8 cellular contexts compared by ENCODE assay signal in genomic region chr3:146589899-146590508, GRCh38. TPM values are rescaled to one million over a fixed set of nuclear protein-coding genes. Genes with fewer than 3 reads are reported as not detected.
DNase-seq lines count a peak whose midpoint lies in the region; ATAC-seq, FAIRE-seq and TF ChIP-seq lines count a peak whose summit lies in the region.

No MANE protein-coding gene starts in this region.

- H3K4me1 ChIP-seq in esophagus muscularis mucosa: no peaks in the 10 kb centered on the region

- no peaks in the 10 kb centered on the region for H3K36me3 Mint-ChIP-seq in progenitor cell of endocrine pancreas (ENCODE audit: insufficient read depth)
- no peaks in the 10 kb centered on the region for H3K36me3 Mint-ChIP-seq in natural killer cell treated with Interleukin-12 subunit alpha and Interleukin-12 subunit beta and Interleukin-15 and Interleukin-18, amount 100 ng/mL, for 72 hours

- peaks cover 6% of the 10 kb centered on the region for H3K4me1 Mint-ChIP-seq in progenitor cell of endocrine pancreas (ENCODE audit: low read depth)
- H3K4me1 Mint-ChIP-seq in natural killer cell treated with Interleukin-12 subunit alpha and Interleukin-12 subunit beta and Interleukin-15 and Interleukin-18, amount 100 ng/mL, for 72 hours (ENCODE audit: low read depth in 2 of 2): peaks cover 0 to 2% of the 10 kb centered on the region in 2 donors

- H3K9me3 ChIP-seq in esophagus muscularis mucosa: no peaks in the 10 kb centered on the region

- TF ChIP-seq CTCF in esophagus muscularis mucosa (IDR thresholded peaks at IDR 0.05) (peak in 2 of 3 experiments; percentile 55 to 59), progenitor cell of endocrine pancreas (IDR thresholded peaks at IDR 0.05; ENCODE audit: unreplicated experiment) (peak; percentile 70)

- no peak overlapping the region for H3K27ac Mint-ChIP-seq in progenitor cell of endocrine pancreas
- H3K27ac Mint-ChIP-seq in natural killer cell treated with Interleukin-12 subunit alpha and Interleukin-12 subunit beta and Interleukin-15 and Interleukin-18, amount 100 ng/mL, for 72 hours: no peak overlapping the region

- no peak overlapping the region for H3K4me3 Mint-ChIP-seq in progenitor cell of endocrine pancreas (ENCODE audit: low read depth)
- no peak overlapping the region for H3K4me3 Mint-ChIP-seq in natural killer cell treated with Interleukin-12 subunit alpha and Interleukin-12 subunit beta and Interleukin-15 and Interleukin-18, amount 100 ng/mL, for 72 hours

- peak; percentile 8 for DNase-seq in 8988T
- DNase-seq in HT1080 (ENCODE audit: low read depth): peak; percentile 58
- DNase-seq in RPMI8226: peak; percentile 41
- DNase-seq in esophagus muscularis mucosa (ENCODE audit: extremely low spot score): no peak
- no peak for DNase-seq in progenitor cell of endocrine pancreas (ENCODE audit: low spot score, unreplicated experiment)
- no peak for DNase-seq in natural killer cell treated with Interleukin-12 subunit alpha and Interleukin-12 subunit beta and Interleukin-15 and Interleukin-18, amount 100 ng/mL, for 72 hours (ENCODE audit: low spot score)

- no peak for TF ChIP-seq EP300 in esophagus muscularis mucosa (IDR thresholded peaks at IDR 0.05)

- no peaks in the 10 kb centered on the region for H3K36me3 ChIP-seq in esophagus muscularis mucosa

- H3K27me3 Mint-ChIP-seq in progenitor cell of endocrine pancreas: no peaks in the 10 kb centered on the region
- H3K27me3 Mint-ChIP-seq in natural killer cell treated with Interleukin-12 subunit alpha and Interleukin-12 subunit beta and Interleukin-15 and Interleukin-18, amount 100 ng/mL, for 72 hours: peaks cover 6 to 12% of the 10 kb centered on the region in 2 donors

- no peak overlapping the region for H3K27ac ChIP-seq in esophagus muscularis mucosa (replicated peaks in 1 of 4)

- H3K9me3 Mint-ChIP-seq in progenitor cell of endocrine pancreas (ENCODE audit: low read depth): no peaks in the 10 kb centered on the region
- no peaks in the 10 kb centered on the region for H3K9me3 Mint-ChIP-seq in natural killer cell treated with Interleukin-12 subunit alpha and Interleukin-12 subunit beta and Interleukin-15 and Interleukin-18, amount 100 ng/mL, for 72 hours

- WGBS in esophagus muscularis mucosa: 13% methylated on average over 1 of the region's 1 CpG

- intact Hi-C loops in esophagus muscularis mucosa (cut with DNase I): loop anchor here (5.0 to 10.0 kb wide), 2 partner anchors 52 to 375 kb away; no protein-coding TSS in a partner anchor

- FAIRE-seq in G401.6 (lab: Jason Lieb, UNC): peak; percentile 90

- H3K27me3 ChIP-seq in esophagus muscularis mucosa: no peaks in the 10 kb centered on the region

- TF ChIP-seq POLR2A in esophagus muscularis mucosa (IDR thresholded peaks at IDR 0.05; ENCODE audit: low read depth): no peak

- no peak overlapping the region for H3K4me3 ChIP-seq in esophagus muscularis mucosa

- ATAC-seq in GM18519 (IDR thresholded peaks at IDR 0.05; ENCODE audit: low FRiP score, unreplicated experiment): no peak
- ATAC-seq in natural killer cell treated with Interleukin-12 subunit alpha and Interleukin-12 subunit beta and Interleukin-15 and Interleukin-18, amount 100 ng/mL, for 72 hours: no peak

RNA-seq across cellular contexts. Expression of gene PLSCR5, which starts 15.1 kb away (rescaled TPM):
- total RNA-seq in HT1080 (2014; rRNA removed; shearing (Covaris generic)): not detected in 2 replicates
- polyA plus RNA-seq in HT1080 (2015; cell fraction: cytosol; rRNA removed): not detected in 2 replicates
- polyA plus RNA-seq in HT1080 (2015; cell fraction: nucleus; rRNA removed): not detected in 2 replicates
- total RNA-seq in esophagus muscularis mucosa (not detected), progenitor cell of endocrine pancreas (0.31 TPM in 1 of 2 replicates, not detected in the other)
- total RNA-seq in natural killer cell treated with Interleukin-12 subunit alpha and Interleukin-12 subunit beta and Interleukin-15 and Interleukin-18, amount 100 ng/mL, for 72 hours: not detected

RNA-seq across cellular contexts. Expression of gene PLSCR1, which starts 45.6 kb away (rescaled TPM):
- total RNA-seq in HT1080 (2014; rRNA removed; shearing (Covaris generic)): 90.5 and 110 TPM in 2 replicates
- 68.3 and 83.6 TPM in 2 replicates for polyA plus RNA-seq in HT1080 (2015; cell fraction: cytosol; rRNA removed)
- 79.8 and 108 TPM in 2 replicates for polyA plus RNA-seq in HT1080 (2015; cell fraction: nucleus; rRNA removed)
- 100 to 1,000 TPM in 1 of 4 donors, 10 to 100 TPM in 3; 40.7 to 221 (median 58.2) TPM for total RNA-seq in esophagus muscularis mucosa
- total RNA-seq in progenitor cell of endocrine pancreas: 84.5 and 86.9 TPM in 2 replicates
- total RNA-seq in natural killer cell treated with Interleukin-12 subunit alpha and Interleukin-12 subunit beta and Interleukin-15 and Interleukin-18, amount 100 ng/mL, for 72 hours: 10 to 100 TPM; 40.7 to 80.2 TPM

Comparison
In these comparisons a context has a peak if more than half of its experiments do, and no peak if none do; other contexts are left out.
1. DNase-seq: peak in 8988T (single experiment), HT1080 (single experiment) and RPMI8226 (single experiment); none in esophagus muscularis mucosa (single experiment), progenitor cell of endocrine pancreas (single experiment) and natural killer cell treated with Interleukin-12 subunit alpha and Interleukin-12 subunit beta and Interleukin-15 and Interleukin-18, amount 100 ng/mL, for 72 hours (single experiment).